ENCODE assay signal across 12 cellular contexts in the genomic region with DNA sequence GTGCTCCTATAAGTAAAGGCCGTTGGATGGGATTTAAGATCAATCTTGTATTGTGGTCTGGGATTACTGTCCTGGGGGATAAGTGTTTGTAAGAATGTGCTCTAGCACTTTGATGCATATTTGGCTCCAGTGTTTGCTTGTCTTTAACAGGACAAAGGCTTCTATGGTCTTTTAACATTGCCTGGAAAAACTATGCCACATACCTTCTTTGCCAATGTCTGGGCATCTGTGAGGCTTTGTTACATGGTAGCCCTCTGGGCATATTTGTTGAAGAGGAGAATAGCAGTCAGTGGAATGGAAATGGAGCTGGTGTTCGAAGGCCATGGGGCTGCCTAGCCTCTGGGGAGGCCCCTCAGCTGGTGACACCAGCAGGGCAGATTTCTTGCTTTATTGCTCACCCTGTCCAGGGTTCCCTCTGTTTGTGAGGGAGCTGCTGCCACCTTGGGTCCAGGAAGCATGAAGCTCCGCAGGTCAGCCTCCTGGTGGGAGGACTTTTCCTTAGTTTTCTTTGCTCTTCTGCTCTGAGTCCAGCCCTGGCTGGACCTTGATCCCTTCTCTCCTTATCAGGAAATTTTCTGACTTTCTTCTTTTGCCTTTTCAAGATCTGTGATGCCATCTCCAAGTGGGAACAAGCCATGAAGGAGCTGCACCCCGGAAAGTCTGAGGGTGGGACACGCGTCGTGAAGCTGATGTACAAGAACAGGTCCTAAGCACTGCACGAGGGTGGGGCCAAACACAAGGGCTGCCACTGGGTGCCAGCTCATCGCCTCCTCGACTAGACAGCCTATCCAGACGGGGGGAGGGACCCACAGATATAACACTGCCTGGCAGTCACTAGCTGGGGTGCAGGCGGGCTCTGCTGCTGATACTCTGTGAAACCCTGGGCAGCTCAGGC.
"Had no signal": no experiment of that assay in that cellular context is flagged by ENCODE, and none has a peak within 500 bp of the region (broad histone marks: within the 10 kb centered on the region; RNA-seq: fewer than 3 reads in every experiment).

No MANE protein-coding gene starts in this region.

- FAIRE-seq: astrocyte, colon had no signal

- H3K9me3 ChIP-seq: right atrium auricular region had no signal

- DNase-seq: activated CD4-positive, alpha-beta memory T cell treated with anti-CD3 and anti-CD28 coated beads for 36 hours; activated naive CD4-positive, alpha-beta T cell; activated naive CD8-positive, alpha-beta T cell treated with anti-CD3 and anti-CD28 coated beads, Interleukin-2, amount 50 U/mL, for 24 hours; activated T-cell treated with anti-CD3 and anti-CD28 coated beads, Interleukin-2, amount 50 U/mL, for 72 hours; naive thymus-derived CD8-positive, alpha-beta T cell; stimulated activated CD4-positive, alpha-beta T cell treated with anti-CD3 and anti-CD28 coated beads, Interleukin-2, amount 100 ng/mL, for 24 hours; stimulated activated naive CD4-positive, alpha-beta T cell treated with Interleukin-2 at 50 U/mL for 16 hours had no signal

- H3K36me3 ChIP-seq: right atrium auricular region had no signal

- H3K4me1 ChIP-seq: right atrium auricular region had no signal

- H3K27me3 ChIP-seq: cardiac muscle cell, right atrium auricular region had no signal

- ATAC-seq: activated naive CD8-positive, alpha-beta T cell treated with anti-CD3 and anti-CD28 coated beads, Interleukin-2, amount 50 U/mL, for 24 hours; activated T-cell treated with anti-CD3 and anti-CD28 coated beads, Interleukin-2, amount 50 U/mL, for 72 hours; naive thymus-derived CD8-positive, alpha-beta T cell had no signal

- H3K4me3 ChIP-seq: cardiac muscle cell, lung, right atrium auricular region had no signal

- H3K27ac ChIP-seq: cardiac muscle cell, right atrium auricular region had no signal
